Comparison of ENCODE assay signal across 2 cellular contexts in genomic region chr3:111827871-111828270, GRCh38.
TF ChIP-seq lines count a peak whose summit lies in the region.

No MANE protein-coding gene starts in this region.

TF ChIP-seq in A549, 52 proteins besides CTCF, POLR2A, EP300 and RAD21:
- TF ChIP-seq KDM1A (IDR thresholded peaks at IDR 0.05; ENCODE audit: low read depth) (no peak), ZFP36 (IDR thresholded peaks at IDR 0.05; ENCODE audit: borderline replicate concordance, partially characterized antibody) (no peak), E2F6 (IDR thresholded peaks at IDR 0.05; ENCODE audit: borderline replicate concordance, low read depth) (no peak), TP53 (CRISPR knock-in tag; IDR thresholded peaks at IDR 0.05) (no peak), PHF8 (IDR thresholded peaks at IDR 0.05; ENCODE audit: borderline replicate concordance, low read depth) (no peak), CHD4 (IDR thresholded peaks at IDR 0.05; ENCODE audit: borderline replicate concordance) (no peak), HOXA7 (CRISPR knock-in tag; IDR thresholded peaks at IDR 0.05) (no peak), BCL3 (IDR thresholded peaks at IDR 0.05) (no peak), HOXB5 (CRISPR knock-in tag; IDR thresholded peaks at IDR 0.05) (no peak), FOXS1 (CRISPR knock-in tag; IDR thresholded peaks at IDR 0.05) (no peak), ZNF302 (CRISPR knock-in tag; IDR thresholded peaks at IDR 0.05) (no peak), GATA3 (IDR thresholded peaks at IDR 0.05; ENCODE audit: borderline replicate concordance) (no peak), RARB (CRISPR knock-in tag; IDR thresholded peaks at IDR 0.05) (no peak), USF2 (IDR thresholded peaks at IDR 0.05) (no peak), CEBPB (IDR thresholded peaks at IDR 0.05) (no peak), NR3C1 (IDR thresholded peaks at IDR 0.05) (no peak), POLR2AphosphoS2 (conservative IDR thresholded peaks at IDR 0.05; ENCODE audit: low read length) (no peak)

TF ChIP-seq in HepG2, 621 proteins besides CTCF, POLR2A, EP300 and RAD21:
- TF ChIP-seq ZNF382 (CRISPR knock-in tag; IDR thresholded peaks at IDR 0.05; ENCODE audit: borderline replicate concordance) = no peak
- no peak for TF ChIP-seq AHDC1 (CRISPR knock-in tag; IDR thresholded peaks at IDR 0.05; ENCODE audit: borderline replicate concordance)
- no peak for TF ChIP-seq MAFK (conservative IDR thresholded peaks at IDR 0.05 in 1 of 2, IDR thresholded peaks at IDR 0.05 in 1 of 2; ENCODE audit: low read length in 2 of 2)
- no peak for TF ChIP-seq THAP8 (CRISPR knock-in tag; IDR thresholded peaks at IDR 0.05; ENCODE audit: borderline replicate concordance)
- no peak for TF ChIP-seq ZNF282 (IDR thresholded peaks at IDR 0.05; ENCODE audit: partially characterized antibody)
- TF ChIP-seq NFIC (IDR thresholded peaks at IDR 0.05; ENCODE audit: low read length) = no peak
- no peak for TF ChIP-seq HNF1A (IDR thresholded peaks at IDR 0.05; ENCODE audit: low read depth)
- no peak for TF ChIP-seq HNF1A (CRISPR knock-in tag; IDR thresholded peaks at IDR 0.05; ENCODE audit: borderline replicate concordance)
- TF ChIP-seq ZBTB14 (CRISPR knock-in tag; IDR thresholded peaks at IDR 0.05) = no peak
- TF ChIP-seq ZFX (CRISPR knock-in tag; IDR thresholded peaks at IDR 0.05; ENCODE audit: low read depth) = no peak
- TF ChIP-seq MTA3 (CRISPR knock-in tag; IDR thresholded peaks at IDR 0.05) = no peak
- no peak for TF ChIP-seq HINFP (CRISPR knock-in tag; IDR thresholded peaks at IDR 0.05; ENCODE audit: low read depth)
- TF ChIP-seq SKI (IDR thresholded peaks at IDR 0.05; ENCODE audit: partially characterized antibody) = no peak
- no peak for TF ChIP-seq ZNF615 (CRISPR knock-in tag; IDR thresholded peaks at IDR 0.05; ENCODE audit: borderline replicate concordance)
- no peak for TF ChIP-seq BRF2 (CRISPR knock-in tag; IDR thresholded peaks at IDR 0.05)
